Comparison of ENCODE assay signal across 24 cellular contexts in genomic region chr16:68097088-68097487, GRCh38. TPM values are rescaled to one million over a fixed set of nuclear protein-coding genes. Genes with fewer than 3 reads are reported as not detected.
DNase-seq lines count a peak whose midpoint lies in the region; ATAC-seq, FAIRE-seq and TF ChIP-seq lines count a peak whose summit lies in the region.
"Had no signal": no experiment of that assay in that cellular context is flagged by ENCODE, and none has a peak within 500 bp of the region (broad histone marks: within the 10 kb centered on the region; RNA-seq: fewer than 3 reads in every experiment).

No MANE protein-coding gene starts in this region.

- H3K79me2 ChIP-seq in GM12878 (ENCODE audit: control insufficient read depth, insufficient read depth, low read length), result peaks cover 69% of the 10 kb centered on the region
- H3K79me2 ChIP-seq in MM.1S (ENCODE audit: low read length), result peaks cover 97% of the 10 kb centered on the region
- peaks cover 98% of the 10 kb centered on the region for H3K79me2 ChIP-seq in GM23338 (replicated peaks; ENCODE audit: insufficient read depth)

- in situ Hi-C loops in GM12878 (cut with MboI), result no loop called here

- no peak; a peak in 1 of 6 replicates for ATAC-seq in A549
- no peak for ATAC-seq in GM12878
- peak; percentile 48 to 81 (median 70) for ATAC-seq in right lobe of liver
- no peak for ATAC-seq in GM23338
- ATAC-seq: heart left ventricle, left lung had no signal

- TF ChIP-seq CTCF in A549 (IDR thresholded peaks at IDR 0.05) (no peak), GM12878 (IDR thresholded peaks at IDR 0.05 in 2 of 3, conservative IDR thresholded peaks at IDR 0.05 in 1 of 3; ENCODE audit: control insufficient read depth in 2 of 3, extremely low read depth in 1 of 3, insufficient read depth in 1 of 3, low read depth in 3 of 3, low read length in 3 of 3) (no peak), right lobe of liver (IDR thresholded peaks at IDR 0.05) (no peak), MM.1S (IDR thresholded peaks at IDR 0.05; ENCODE audit: low read length) (no peak), GM23338 (conservative IDR thresholded peaks at IDR 0.05; ENCODE audit: low read depth in 2 of 2) (no peak)

- H2AFZ ChIP-seq in GM12878 (ENCODE audit: control insufficient read depth, low read depth, low read length) (no peak overlapping the region), MM.1S (ENCODE audit: low read length) (no peak overlapping the region), GM23338 (no peak overlapping the region)
- H2AFZ ChIP-seq: GM23248, PC-9 had no signal

- H3K9me3 ChIP-seq in A549 (no peaks in the 10 kb centered on the region), GM12878 (replicated peaks; ENCODE audit: control insufficient read depth, insufficient read depth, low read length) (no peaks in the 10 kb centered on the region), right lobe of liver (no peaks in the 10 kb centered on the region), MM.1S (replicated peaks; ENCODE audit: insufficient read depth, low read length) (no peaks in the 10 kb centered on the region)
- no peaks in the 10 kb centered on the region for H3K9me3 ChIP-seq in CD8-positive, alpha-beta memory T cell (ENCODE audit: low read length)
- H3K9me3 ChIP-seq: heart left ventricle, left lung, sigmoid colon, tibial nerve had no signal

- TF ChIP-seq RAD21 in A549 (conservative IDR thresholded peaks at IDR 0.05 in 1 of 2, IDR thresholded peaks at IDR 0.05 in 1 of 2) (no peak), GM12878 (IDR thresholded peaks at IDR 0.05; ENCODE audit: insufficient read depth, low read depth, low read length) (no peak)

- TSS peak; percentile 23 for BruUV-seq in GM12878 (replicated peaks; lab: Mats Ljungman, UMichigan)

- no peak overlapping the region for H3K4me3 ChIP-seq in A549
- H3K4me3 ChIP-seq in CD8-positive, alpha-beta memory T cell (ENCODE audit: low read length), result no peak overlapping the region
- H3K4me3 ChIP-seq in GM12878, result no peak overlapping the region
- no peak overlapping the region for H3K4me3 ChIP-seq in right lobe of liver
- no peak overlapping the region for H3K4me3 ChIP-seq in MM.1S (ENCODE audit: low read length)
- no peak overlapping the region for H3K4me3 ChIP-seq in GM23338
- H3K4me3 ChIP-seq: GM23248, heart left ventricle, left lung, PC-9, sigmoid colon, tibial nerve had no signal

- no peaks in the 10 kb centered on the region for H3K27me3 Mint-ChIP-seq in CD8-positive, alpha-beta memory T cell
- H3K27me3 Mint-ChIP-seq in GM23338 (ENCODE audit: insufficient read depth, low read depth, poor library complexity), result no peaks in the 10 kb centered on the region

- H3K27ac ChIP-seq in A549, result no peak overlapping the region
- no peak overlapping the region for H3K27ac ChIP-seq in CD8-positive, alpha-beta memory T cell (ENCODE audit: low read depth, low read length)
- no peak overlapping the region for H3K27ac ChIP-seq in GM12878 (ENCODE audit: control insufficient read depth, insufficient read depth)
- no peak overlapping the region for H3K27ac ChIP-seq in right lobe of liver
- H3K27ac ChIP-seq in MM.1S (ENCODE audit: low read length), result no peak overlapping the region
- no peak overlapping the region for H3K27ac ChIP-seq in GM23338 (ENCODE audit: low read depth)
- H3K27ac ChIP-seq: epithelial cell of prostate, GM23248, heart left ventricle, left lung, PC-9, sigmoid colon, tibial nerve had no signal

- H3K36me3 ChIP-seq in CD8-positive, alpha-beta memory T cell (ENCODE audit: insufficient read depth, low read length), result no peaks in the 10 kb centered on the region
- H3K36me3 ChIP-seq in GM12878 (ENCODE audit: control insufficient read depth in 2 of 2, insufficient read depth in 2 of 2, low read length in 1 of 2) (no peaks in the 10 kb centered on the region; a peak in 1 of 4 replicates), right lobe of liver (no peaks in the 10 kb centered on the region), MM.1S (replicated peaks; ENCODE audit: insufficient read depth, low read length) (no peaks in the 10 kb centered on the region), GM23338 (ENCODE audit: insufficient read depth) (no peaks in the 10 kb centered on the region)
- H3K36me3 ChIP-seq: sigmoid colon, tibial nerve had no signal

- FAIRE-seq in A549 (lab: Jason Lieb, UNC), result no peak
- no peak for FAIRE-seq in GM12878 (lab: Jason Lieb, UNC)
- FAIRE-seq in frontal cortex (lab: Jason Lieb, UNC), result no peak

- SMC1A ChIA-PET in GM12878 (lab: Charles Lee; ENCODE audit: uncharacterized antibody, unreplicated experiment), result interaction anchor here (1.0 to 1.9 kb wide), 7 partner anchors 17 to 52 kb away, joined by 3 to 5 read pairs (median 3); no protein-coding TSS in a partner anchor

- H3K9ac ChIP-seq in GM12878 (ENCODE audit: control insufficient read depth, insufficient read depth, low read length) (no peak overlapping the region), MM.1S (ENCODE audit: low read length) (no peak overlapping the region)
- H3K9ac ChIP-seq: GM23248 had no signal

- peak overlapping the region; percentile 6 to 92 (median 57) for H3K27ac Mint-ChIP-seq in CD8-positive, alpha-beta memory T cell
- H3K27ac Mint-ChIP-seq in GM23338, result no peak overlapping the region
- H3K27ac Mint-ChIP-seq: HFFc6 had no signal

- H3K36me3 Mint-ChIP-seq in CD8-positive, alpha-beta memory T cell, result peaks cover 0 to 8% (median 5%) of the 10 kb centered on the region in 3 donors
- no peaks in the 10 kb centered on the region for H3K36me3 Mint-ChIP-seq in GM23338 (ENCODE audit: low read depth)

- H3F3A ChIP-seq in MM.1S (ENCODE audit: insufficient read depth, low read length), result no peaks in the 10 kb centered on the region
- H3F3A ChIP-seq in GM23338 (replicated peaks; ENCODE audit: low read depth), result no peaks in the 10 kb centered on the region

- intact Hi-C loops in GM12878 (cut with micrococcal nuclease; ENCODE audit: unreplicated experiment), result no loop called here
- intact Hi-C loops in right lobe of liver (cut with DNase I), result no loop called here

- H3K4me1 ChIP-seq in A549 (peaks cover 17% of the 10 kb centered on the region), GM12878 (ENCODE audit: control insufficient read depth, insufficient read depth, low read length) (peaks cover 6% of the 10 kb centered on the region), right lobe of liver (peaks cover 0 to 38% (median 9%) of the 10 kb centered on the region in 4 donors), MM.1S (ENCODE audit: low read length) (0 out of 2 replicates have a peak, but pooled peaks cover 7% of the 10 kb centered on the region), GM23338 (ENCODE audit: insufficient read depth) (peaks cover 21% of the 10 kb centered on the region)
- H3K4me1 ChIP-seq in CD8-positive, alpha-beta memory T cell (ENCODE audit: insufficient read depth, low read length), result peaks cover 75% of the 10 kb centered on the region

- DNase-seq in A549 (ENCODE audit: low read depth in 1 of 2, low spot score in 1 of 2) (no peak), GM12878 (ENCODE audit: low read depth, low spot score) (no peak), right lobe of liver (no peak), MM.1S (no peak), frontal cortex (ENCODE audit: low spot score in 2 of 2) (no peak), GM23338 (ENCODE audit: low spot score) (no peak), GM19240 (ENCODE audit: insufficient read length, low spot score) (no peak)
- DNase-seq in CD8-positive, alpha-beta memory T cell, result no peak
- DNase-seq: activated CD4-positive, alpha-beta T cell treated with anti-CD3 and anti-CD28 coated beads for 1 hour; C1 segment of cervical spinal cord; cerebellar nuclear complex; GM23248; heart left ventricle; HFFc6; IMR-90; left lung; NCI-H1417; NCI-H510A; PC-9; Right ventricle myocardium superior; sigmoid colon had no signal

- H3K4me1 Mint-ChIP-seq in CD8-positive, alpha-beta memory T cell, result peaks cover 74 to 92% (median 89%) of the 10 kb centered on the region in 3 donors
- peaks cover 27% of the 10 kb centered on the region for H3K4me1 Mint-ChIP-seq in GM23338

- RAD21 ChIA-PET in GM12878 (lab: Charles Lee; ENCODE audit: unreplicated experiment), result interaction anchor here (0.9 kb wide), 1 partner anchor 24 kb away, joined by 3 read pairs; no protein-coding TSS in a partner anchor

- TF ChIP-seq EP300 in A549 (IDR thresholded peaks at IDR 0.05) (no peak), GM12878 (IDR thresholded peaks at IDR 0.05; ENCODE audit: borderline replicate concordance in 1 of 2, control insufficient read depth in 1 of 2, low read depth in 2 of 2, low read length in 2 of 2) (no peak)

- peak overlapping the region in 5 of 7 donors; percentile 0 to 39 (median 4) for H3K4me3 Mint-ChIP-seq in CD8-positive, alpha-beta memory T cell
- no peak overlapping the region for H3K4me3 Mint-ChIP-seq in GM23338
- H3K4me3 Mint-ChIP-seq: HFFc6, neural crest cell had no signal

- CTCF ChIA-PET in A549 (lab: Yijun Ruan, JAX) (interaction anchor here (0.6 to 1.3 kb wide), 3 partner anchors 103 to 410 kb away, joined by 3 read pairs; no protein-coding TSS in a partner anchor), GM12878 (lab: Yijun Ruan, JAX) (interaction anchor here (0.7 to 7.6 kb wide), 2 partner anchors 9 to 22 kb away, joined by 3 to 58 read pairs; no protein-coding TSS in a partner anchor)
- CTCF ChIA-PET in CD8-positive, alpha-beta memory T cell (lab: Charles Lee), result interaction anchor here (1.3 kb wide), 1 partner anchor 12 kb away, joined by 5 read pairs; the partner anchor contains the start of gene NFATC3

- TF ChIP-seq POLR2A in A549 (IDR thresholded peaks at IDR 0.05; ENCODE audit: low read length) (no peak), GM12878 (IDR thresholded peaks at IDR 0.05; ENCODE audit: low read depth, low read length) (no peak), right lobe of liver (IDR thresholded peaks at IDR 0.05) (no peak)

- no peaks in the 10 kb centered on the region for H3K9me3 Mint-ChIP-seq in CD8-positive, alpha-beta memory T cell
- H3K9me3 Mint-ChIP-seq in GM23338, result no peaks in the 10 kb centered on the region
- H3K9me3 Mint-ChIP-seq: neural crest cell had no signal

- no peaks in the 10 kb centered on the region for H4K20me1 ChIP-seq in GM12878 (ENCODE audit: control insufficient read depth, insufficient read depth)
- H4K20me1 ChIP-seq in MM.1S (ENCODE audit: insufficient read depth, low read length), result peaks cover 8% of the 10 kb centered on the region; the same call in 1 of the 2 replicates
- peaks cover 66% of the 10 kb centered on the region for H4K20me1 ChIP-seq in GM23338 (replicated peaks; ENCODE audit: insufficient read depth)

- POLR2A ChIA-PET in A549 (lab: Yijun Ruan, JAX) (no interaction called here), GM12878 (lab: Charles Lee) (interaction anchor here (0.6 to 1.1 kb wide), 3 partner anchors 11 to 153 kb away, joined by 3 to 5 read pairs (median 3); no protein-coding TSS in a partner anchor)
- POLR2A ChIA-PET in CD8-positive, alpha-beta memory T cell (lab: Charles Lee), result interaction anchor here (1.3 kb wide), 1 partner anchor 12 kb away, joined by 3 read pairs; the partner anchor contains the start of gene NFATC3

- H3K9me2 ChIP-seq in MM.1S (replicated peaks; ENCODE audit: insufficient read depth, low read length) (no peaks in the 10 kb centered on the region), GM23338 (ENCODE audit: insufficient read depth) (no peaks in the 10 kb centered on the region)

- peak overlapping the region; percentile 14; the same call in 1 of the 3 replicates for H3K4me2 ChIP-seq in A549
- H3K4me2 ChIP-seq in GM12878 (ENCODE audit: control insufficient read depth, insufficient read depth), result no peak overlapping the region
- no peak overlapping the region for H3K4me2 ChIP-seq in MM.1S (ENCODE audit: low read depth, low read length)
- H3K4me2 ChIP-seq in GM23338, result no peak overlapping the region
- H3K4me2 ChIP-seq: PC-9 had no signal

- H3K27me3 ChIP-seq in CD8-positive, alpha-beta memory T cell (ENCODE audit: insufficient read depth, low read length, poor library complexity, severe bottlenecking), result no peaks in the 10 kb centered on the region
- H3K27me3 ChIP-seq in GM12878 (replicated peaks in 1 of 2; ENCODE audit: control insufficient read depth in 2 of 2, insufficient read depth in 2 of 2, low read length in 1 of 2), result no peaks in the 10 kb centered on the region
- no peaks in the 10 kb centered on the region for H3K27me3 ChIP-seq in right lobe of liver
- H3K27me3 ChIP-seq in MM.1S (replicated peaks; ENCODE audit: insufficient read depth, low read length), result no peaks in the 10 kb centered on the region
- no peaks in the 10 kb centered on the region for H3K27me3 ChIP-seq in GM23338 (ENCODE audit: insufficient read depth)
- H3K27me3 ChIP-seq: heart left ventricle, left lung, sigmoid colon, tibial nerve had no signal

RNA-seq across cellular contexts. Expression of gene NFATC3, which starts 11.9 kb away (rescaled TPM):
- polyA plus RNA-seq in A549 (2011; rRNA removed) (23.9 and 32.4 TPM in 2 replicates), A549 (2017; fragmentation: RNase III; extraction: RNeasy Plus Mini Kit Qiagen cat#74134 plus additional on column Dnase treatment) (11.8 to 13.3 TPM (median 12.5 TPM) in 3 replicates), GM12878 (2011; rRNA removed) (31.3 and 34.7 TPM in 2 replicates), GM12878 (2014; fragmentation: Illumina TruSeq; extraction: Trizol) (24.4 and 29.5 TPM in 2 replicates), GM12878 (2014; fragmentation: Nextera tagmentation; extraction: Ambion mirVana) (1 to 10 TPM; 4.2 to 5.5 TPM), GM12878 (2014; rRNA removed) (20.9 and 23.6 TPM in 2 replicates), GM12878 (2016; fragmentation: Nextera tagmentation; extraction: Ambion mirVana) (10 to 100 TPM; 25.4 to 32.2 TPM), GM23338 (2016; fragmentation: Nextera tagmentation; extraction: Ambion mirVana) (9.2 and 9.3 TPM in 2 replicates)
- polyA plus RNA-seq in A549 (2012; cell fraction: cytosol; rRNA removed), result 8.1 and 10.9 TPM in 2 replicates
- polyA plus RNA-seq in A549 (2012; cell fraction: nucleus; rRNA removed), result 8.2 and 8.5 TPM in 2 replicates
- 60.5 and 64.5 TPM in 2 replicates for polyA minus RNA-seq in A549 (2011; rRNA and poly(A)+ RNA removed)
- total RNA-seq in CD8-positive, alpha-beta memory T cell, result 10 to 100 TPM; 91.1 to 95.9 TPM
- polyA plus RNA-seq in CD8-positive, alpha-beta memory T cell, result 120 TPM
- 72.1 and 76.3 TPM in 2 replicates for total RNA-seq in GM12878 (2013; cell fraction: nucleolus; rRNA removed)
- total RNA-seq in GM12878 (2014; rRNA removed) (25.8 and 27.6 TPM in 2 replicates), GM12878 (2014; rRNA removed; fragmentation: Illumina TruSeq; extraction: Trizol) (21.2 and 23.2 TPM in 2 replicates), GM12878 (2021) (37.6 and 37.8 TPM in 2 replicates), right lobe of liver (10 to 100 TPM; 19.9 to 30.1 (median 25.1) TPM), frontal cortex (21.6 TPM)
- polyA plus RNA-seq in GM12878 (2011; ENCODE audit: low read depth), result 8.0 TPM
- 26.9 and 27.8 TPM in 2 replicates for polyA plus RNA-seq in GM12878 (2011; cell fraction: cytosol; rRNA removed)
- polyA plus RNA-seq in GM12878 (2011; cell fraction: nucleus; rRNA removed), result 18.5 and 19.7 TPM in 2 replicates
- 9.8 and 10.5 TPM in 2 replicates for polyA plus RNA-seq in GM12878 (2012)
- polyA minus RNA-seq in GM12878 (2011; rRNA and poly(A)+ RNA removed), result 113 and 115 TPM in 2 replicates
- 29.3 and 32.2 TPM in 2 replicates for polyA minus RNA-seq in GM12878 (2011; cell fraction: cytosol; rRNA and poly(A)+ RNA removed)
- polyA minus RNA-seq in GM12878 (2011; cell fraction: nucleus; rRNA and poly(A)+ RNA removed), result 27.4 and 39.6 TPM in 2 replicates
- total RNA-seq in GM23338 (2014; rRNA removed; shearing (Covaris generic)), result 34.5 and 40.9 TPM in 2 replicates

Comparison
In these comparisons a context has a peak if more than half of its experiments do, and no peak if none do; other contexts are left out.
1. ATAC-seq: peak in right lobe of liver (4 of 4); none in A549 (0 of 2), GM12878 (single experiment) and GM23338 (single experiment).